In genomic region chr7:128775744-128776474, GRCh38 we compare ENCODE assay signal across 1 cellular context.
TF ChIP-seq lines count a peak whose summit lies in the region.

A gene with protein sequence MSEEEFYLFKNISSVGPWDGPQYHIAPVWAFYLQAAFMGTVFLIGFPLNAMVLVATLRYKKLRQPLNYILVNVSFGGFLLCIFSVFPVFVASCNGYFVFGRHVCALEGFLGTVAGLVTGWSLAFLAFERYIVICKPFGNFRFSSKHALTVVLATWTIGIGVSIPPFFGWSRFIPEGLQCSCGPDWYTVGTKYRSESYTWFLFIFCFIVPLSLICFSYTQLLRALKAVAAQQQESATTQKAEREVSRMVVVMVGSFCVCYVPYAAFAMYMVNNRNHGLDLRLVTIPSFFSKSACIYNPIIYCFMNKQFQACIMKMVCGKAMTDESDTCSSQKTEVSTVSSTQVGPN (minus strand): TSS chr7:128775794. CDS start chr7:128775781, 13 bp downstream.

TF ChIP-seq in K562, 482 proteins besides CTCF, POLR2A, EP300 and RAD21 (continues in another document):
- TF ChIP-seq IRF2 (CRISPR knock-in tag; IDR thresholded peaks at IDR 0.05) (no peak), ZFX (CRISPR knock-in tag; IDR thresholded peaks at IDR 0.05) (no peak), KAT2B (IDR thresholded peaks at IDR 0.05; ENCODE audit: low read depth, low read length) (no peak), MYNN (IDR thresholded peaks at IDR 0.05) (peak; percentile 12; the same call in 1 of the 2 replicates), MYNN (CRISPR knock-in tag; IDR thresholded peaks at IDR 0.05) (no peak), ETV6 (IDR thresholded peaks at IDR 0.05; ENCODE audit: borderline replicate concordance in 1 of 2, low read depth in 2 of 2, low read length in 1 of 2) (no peak), ETV6 (CRISPR knock-in tag; IDR thresholded peaks at IDR 0.05; ENCODE audit: borderline replicate concordance) (no peak), HMG20B (CRISPR knock-in tag; IDR thresholded peaks at IDR 0.05) (no peak), FIP1L1 (IDR thresholded peaks at IDR 0.05; ENCODE audit: low read depth, low read length, poor library complexity, severe bottlenecking) (no peak), SETDB1 (IDR thresholded peaks at IDR 0.05; ENCODE audit: low read length) (no peak), MYBL2 (IDR thresholded peaks at IDR 0.05; ENCODE audit: low read depth) (no peak), MYBL2 (CRISPR knock-in tag; IDR thresholded peaks at IDR 0.05; ENCODE audit: borderline replicate concordance) (no peak), ZZZ3 (IDR thresholded peaks at IDR 0.05) (no peak), POLR3G (IDR thresholded peaks at IDR 0.05; ENCODE audit: extremely low read depth, insufficient read length, insufficient replicate concordance) (no peak), CBFA2T3 (IDR thresholded peaks at IDR 0.05) (no peak), ZNF449 (CRISPR knock-in tag; IDR thresholded peaks at IDR 0.05) (no peak), MAX (CRISPR knock-in tag; IDR thresholded peaks at IDR 0.05) (no peak), HDAC3 (IDR thresholded peaks at IDR 0.05; ENCODE audit: borderline replicate concordance, partially characterized antibody) (no peak), SMARCB1 (IDR thresholded peaks at IDR 0.05; ENCODE audit: insufficient read length, low read depth) (no peak), SRF (CRISPR knock-in tag; IDR thresholded peaks at IDR 0.05) (no peak), ZNF75A (CRISPR knock-in tag; IDR thresholded peaks at IDR 0.05) (no peak), BCL6 (CRISPR knock-in tag; IDR thresholded peaks at IDR 0.05) (no peak), ZNF609 (CRISPR knock-in tag; IDR thresholded peaks at IDR 0.05; ENCODE audit: borderline replicate concordance) (no peak), HSF4 (CRISPR knock-in tag; IDR thresholded peaks at IDR 0.05; ENCODE audit: borderline replicate concordance) (no peak), SNIP1 (IDR thresholded peaks at IDR 0.05; ENCODE audit: low read depth) (no peak), HDAC6 (IDR thresholded peaks at IDR 0.05; ENCODE audit: low read depth, low read length) (no peak), RBM39 (optimal IDR thresholded peaks at IDR 0.05; ENCODE audit: low read depth, low read length) (no peak), ZC3H4 (CRISPR knock-in tag; IDR thresholded peaks at IDR 0.05; ENCODE audit: borderline replicate concordance) (no peak), NFE2 (IDR thresholded peaks at IDR 0.05; ENCODE audit: low read depth) (no peak), STAT6 (CRISPR knock-in tag; IDR thresholded peaks at IDR 0.05) (no peak), SIRT6 (IDR thresholded peaks at IDR 0.05; ENCODE audit: low read depth, low read length) (peak; percentile 54)
- TF ChIP-seq, protein P1, sequence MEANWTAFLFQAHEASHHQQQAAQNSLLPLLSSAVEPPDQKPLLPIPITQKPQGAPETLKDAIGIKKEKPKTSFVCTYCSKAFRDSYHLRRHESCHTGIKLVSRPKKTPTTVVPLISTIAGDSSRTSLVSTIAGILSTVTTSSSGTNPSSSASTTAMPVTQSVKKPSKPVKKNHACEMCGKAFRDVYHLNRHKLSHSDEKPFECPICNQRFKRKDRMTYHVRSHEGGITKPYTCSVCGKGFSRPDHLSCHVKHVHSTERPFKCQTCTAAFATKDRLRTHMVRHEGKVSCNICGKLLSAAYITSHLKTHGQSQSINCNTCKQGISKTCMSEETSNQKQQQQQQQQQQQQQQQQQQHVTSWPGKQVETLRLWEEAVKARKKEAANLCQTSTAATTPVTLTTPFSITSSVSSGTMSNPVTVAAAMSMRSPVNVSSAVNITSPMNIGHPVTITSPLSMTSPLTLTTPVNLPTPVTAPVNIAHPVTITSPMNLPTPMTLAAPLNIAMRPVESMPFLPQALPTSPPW (CRISPR knock-in tag; IDR thresholded peaks at IDR 0.05): no peak
- TF ChIP-seq, protein P2, sequence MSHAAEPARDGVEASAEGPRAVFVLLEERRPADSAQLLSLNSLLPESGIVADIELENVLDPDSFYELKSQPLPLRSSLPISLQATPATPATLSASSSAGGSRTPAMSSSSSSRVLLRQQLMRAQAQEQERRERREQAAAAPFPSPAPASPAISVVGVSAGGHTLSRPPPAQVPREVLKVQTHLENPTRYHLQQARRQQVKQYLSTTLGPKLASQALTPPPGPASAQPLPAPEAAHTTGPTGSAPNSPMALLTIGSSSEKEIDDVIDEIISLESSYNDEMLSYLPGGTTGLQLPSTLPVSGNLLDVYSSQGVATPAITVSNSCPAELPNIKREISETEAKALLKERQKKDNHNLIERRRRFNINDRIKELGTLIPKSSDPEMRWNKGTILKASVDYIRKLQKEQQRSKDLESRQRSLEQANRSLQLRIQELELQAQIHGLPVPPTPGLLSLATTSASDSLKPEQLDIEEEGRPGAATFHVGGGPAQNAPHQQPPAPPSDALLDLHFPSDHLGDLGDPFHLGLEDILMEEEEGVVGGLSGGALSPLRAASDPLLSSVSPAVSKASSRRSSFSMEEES (CRISPR knock-in tag; IDR thresholded peaks at IDR 0.05): no peak
- TF ChIP-seq, protein P3, sequence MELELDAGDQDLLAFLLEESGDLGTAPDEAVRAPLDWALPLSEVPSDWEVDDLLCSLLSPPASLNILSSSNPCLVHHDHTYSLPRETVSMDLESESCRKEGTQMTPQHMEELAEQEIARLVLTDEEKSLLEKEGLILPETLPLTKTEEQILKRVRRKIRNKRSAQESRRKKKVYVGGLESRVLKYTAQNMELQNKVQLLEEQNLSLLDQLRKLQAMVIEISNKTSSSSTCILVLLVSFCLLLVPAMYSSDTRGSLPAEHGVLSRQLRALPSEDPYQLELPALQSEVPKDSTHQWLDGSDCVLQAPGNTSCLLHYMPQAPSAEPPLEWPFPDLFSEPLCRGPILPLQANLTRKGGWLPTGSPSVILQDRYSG (tag; conservative IDR thresholded peaks at IDR 0.05; ENCODE audit: low read depth): no peak
- TF ChIP-seq, protein P4, sequence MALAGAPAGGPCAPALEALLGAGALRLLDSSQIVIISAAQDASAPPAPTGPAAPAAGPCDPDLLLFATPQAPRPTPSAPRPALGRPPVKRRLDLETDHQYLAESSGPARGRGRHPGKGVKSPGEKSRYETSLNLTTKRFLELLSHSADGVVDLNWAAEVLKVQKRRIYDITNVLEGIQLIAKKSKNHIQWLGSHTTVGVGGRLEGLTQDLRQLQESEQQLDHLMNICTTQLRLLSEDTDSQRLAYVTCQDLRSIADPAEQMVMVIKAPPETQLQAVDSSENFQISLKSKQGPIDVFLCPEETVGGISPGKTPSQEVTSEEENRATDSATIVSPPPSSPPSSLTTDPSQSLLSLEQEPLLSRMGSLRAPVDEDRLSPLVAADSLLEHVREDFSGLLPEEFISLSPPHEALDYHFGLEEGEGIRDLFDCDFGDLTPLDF (CRISPR knock-in tag; IDR thresholded peaks at IDR 0.05): 0 out of 2 replicates have a peak, but pooled peaks have one; percentile 30
- TF ChIP-seq, protein P5, sequence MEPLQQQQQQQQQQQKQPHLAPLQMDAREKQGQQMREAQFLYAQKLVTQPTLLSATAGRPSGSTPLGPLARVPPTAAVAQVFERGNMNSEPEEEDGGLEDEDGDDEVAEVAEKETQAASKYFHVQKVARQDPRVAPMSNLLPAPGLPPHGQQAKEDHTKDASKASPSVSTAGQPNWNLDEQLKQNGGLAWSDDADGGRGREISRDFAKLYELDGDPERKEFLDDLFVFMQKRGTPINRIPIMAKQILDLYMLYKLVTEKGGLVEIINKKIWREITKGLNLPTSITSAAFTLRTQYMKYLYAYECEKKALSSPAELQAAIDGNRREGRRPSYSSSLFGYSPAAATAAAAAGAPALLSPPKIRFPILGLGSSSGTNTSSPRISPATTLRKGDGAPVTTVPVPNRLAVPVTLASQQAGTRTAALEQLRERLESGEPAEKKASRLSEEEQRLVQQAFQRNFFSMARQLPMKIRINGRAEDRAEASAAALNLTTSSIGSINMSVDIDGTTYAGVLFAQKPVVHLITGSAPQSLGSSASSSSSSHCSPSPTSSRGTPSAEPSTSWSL (CRISPR knock-in tag; IDR thresholded peaks at IDR 0.05; ENCODE audit: borderline replicate concordance): no peak
- TF ChIP-seq, protein P6, sequence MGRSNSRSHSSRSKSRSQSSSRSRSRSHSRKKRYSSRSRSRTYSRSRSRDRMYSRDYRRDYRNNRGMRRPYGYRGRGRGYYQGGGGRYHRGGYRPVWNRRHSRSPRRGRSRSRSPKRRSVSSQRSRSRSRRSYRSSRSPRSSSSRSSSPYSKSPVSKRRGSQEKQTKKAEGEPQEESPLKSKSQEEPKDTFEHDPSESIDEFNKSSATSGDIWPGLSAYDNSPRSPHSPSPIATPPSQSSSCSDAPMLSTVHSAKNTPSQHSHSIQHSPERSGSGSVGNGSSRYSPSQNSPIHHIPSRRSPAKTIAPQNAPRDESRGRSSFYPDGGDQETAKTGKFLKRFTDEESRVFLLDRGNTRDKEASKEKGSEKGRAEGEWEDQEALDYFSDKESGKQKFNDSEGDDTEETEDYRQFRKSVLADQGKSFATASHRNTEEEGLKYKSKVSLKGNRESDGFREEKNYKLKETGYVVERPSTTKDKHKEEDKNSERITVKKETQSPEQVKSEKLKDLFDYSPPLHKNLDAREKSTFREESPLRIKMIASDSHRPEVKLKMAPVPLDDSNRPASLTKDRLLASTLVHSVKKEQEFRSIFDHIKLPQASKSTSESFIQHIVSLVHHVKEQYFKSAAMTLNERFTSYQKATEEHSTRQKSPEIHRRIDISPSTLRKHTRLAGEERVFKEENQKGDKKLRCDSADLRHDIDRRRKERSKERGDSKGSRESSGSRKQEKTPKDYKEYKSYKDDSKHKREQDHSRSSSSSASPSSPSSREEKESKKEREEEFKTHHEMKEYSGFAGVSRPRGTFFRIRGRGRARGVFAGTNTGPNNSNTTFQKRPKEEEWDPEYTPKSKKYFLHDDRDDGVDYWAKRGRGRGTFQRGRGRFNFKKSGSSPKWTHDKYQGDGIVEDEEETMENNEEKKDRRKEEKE (IDR thresholded peaks at IDR 0.05; ENCODE audit: borderline replicate concordance in 1 of 2, control insufficient read depth in 1 of 2, low read depth in 2 of 2, low read length in 1 of 2): no peak
